ENCODE assay signal across 8 cellular contexts in genomic region chr14:54564799-54565235, GRCh38. TPM values are rescaled to one million over a fixed set of nuclear protein-coding genes. Genes with fewer than 3 reads are reported as not detected.
A peak's percentile ranks its signal among the peaks of the same experiment; 100 is the strongest.
DNase-seq lines count a peak whose midpoint lies in the region; ATAC-seq and TF ChIP-seq lines count a peak whose summit lies in the region.

No MANE protein-coding gene starts in this region.

- H3K4me3 Mint-ChIP-seq in CD4-positive, alpha-beta T cell: peak overlapping the region; percentile 95

- H3K9ac ChIP-seq in endocrine pancreas (ENCODE audit: control insufficient read depth, insufficient read depth, low read length): peak overlapping the region; percentile 55

- intact Hi-C loops in CD4-positive, alpha-beta T cell (cut with DNase I, micrococcal nuclease): loop anchor here (1.0 to 10.0 kb wide), 12 partner anchors 53 to 600 kb away; partner anchors contain the start of genes GCH1 (in 2 of the 2), CDKN3 (in 1 of the 2) and GMFB (in 1 of the 2)
- intact Hi-C loops in mucosa of descending colon (cut with DNase I, micrococcal nuclease): loop anchor here (1.0 to 10.0 kb wide), 3 partner anchors 127 to 209 kb away; no protein-coding TSS in a partner anchor

- H3K27me3 Mint-ChIP-seq in CD4-positive, alpha-beta T cell: peaks cover 21% of the 10 kb centered on the region

- no peaks in the 10 kb centered on the region for H3K9me3 ChIP-seq in CD4-positive, alpha-beta T cell (ENCODE audit: control insufficient read depth, low read length)
- H3K9me3 ChIP-seq in HAP-1 (no peaks in the 10 kb centered on the region), RWPE2 (ENCODE audit: severe bottlenecking) (no peaks in the 10 kb centered on the region), endocrine pancreas (ENCODE audit: control insufficient read depth, low read length) (no peaks in the 10 kb centered on the region), mucosa of descending colon (no peaks in the 10 kb centered on the region)

- CTCF ChIA-PET in CD4-positive, alpha-beta T cell (lab: Charles Lee): interaction anchor here (1.0 to 8.9 kb wide), 5 partner anchors 26 to 209 kb away, joined by 3 to 104 read pairs (median 5); no protein-coding TSS in a partner anchor

- H3K4me1 ChIP-seq in HAP-1 (peaks cover 12% of the 10 kb centered on the region), RWPE2 (ENCODE audit: insufficient read depth, poor library complexity, severe bottlenecking) (peaks cover 17% of the 10 kb centered on the region), endocrine pancreas (ENCODE audit: control insufficient read depth, insufficient read depth, low read length) (no peaks in the 10 kb centered on the region), mucosa of descending colon (ENCODE audit: low read depth) (peaks cover 14% of the 10 kb centered on the region)

- ATAC-seq in CD4-positive, alpha-beta T cell (ENCODE audit: poor library complexity): peak; percentile 3
- ATAC-seq in RWPE2 (ENCODE audit: low read depth) (peak; percentile 20), mucosa of descending colon (no peak), HG03571 (IDR thresholded peaks at IDR 0.05; ENCODE audit: unreplicated experiment) (no peak)

- TF ChIP-seq CTCF in CD4-positive, alpha-beta T cell (IDR thresholded peaks at IDR 0.05): no peak
- TF ChIP-seq CTCF in RWPE2 (IDR thresholded peaks at IDR 0.05; ENCODE audit: poor library complexity, severe bottlenecking) (no peak), mucosa of descending colon (IDR thresholded peaks at IDR 0.05) (no peak)

- peak overlapping the region; percentile 62 for H3K27ac ChIP-seq in CD4-positive, alpha-beta T cell (ENCODE audit: low read depth, low read length)
- peak overlapping the region; percentile 89 for H3K27ac ChIP-seq in RWPE2 (ENCODE audit: poor library complexity, severe bottlenecking)

- no peaks in the 10 kb centered on the region for H3K36me3 ChIP-seq in HAP-1 (replicated peaks)
- H3K36me3 ChIP-seq in RWPE2 (ENCODE audit: low read depth): peaks cover 3% of the 10 kb centered on the region; the same call in 1 of the 2 replicates
- no peaks in the 10 kb centered on the region for H3K36me3 ChIP-seq in endocrine pancreas (ENCODE audit: control insufficient read depth, insufficient read depth, low read length)
- no peaks in the 10 kb centered on the region for H3K36me3 ChIP-seq in mucosa of descending colon (ENCODE audit: low read depth)

- peak overlapping the region; percentile 69 for H3K4me3 ChIP-seq in HAP-1
- peak overlapping the region; percentile 88 for H3K4me3 ChIP-seq in RWPE2 (ENCODE audit: severe bottlenecking)
- H3K4me3 ChIP-seq in endocrine pancreas (ENCODE audit: control insufficient read depth, insufficient read depth, low read length): peak overlapping the region; percentile 98
- H3K4me3 ChIP-seq in mucosa of descending colon: peak overlapping the region; percentile 47

- POLR2A ChIA-PET in CD4-positive, alpha-beta T cell (lab: Charles Lee): interaction anchor here (0.8 to 4.0 kb wide), 4 partner anchors 63 to 487 kb away, joined by 3 to 42 read pairs (median 14); partner anchors contain the start of gene MAPK1IP1L

- DNase-seq in CD4-positive, alpha-beta T cell: no peak
- DNase-seq in HAP-1 (ENCODE audit: low spot score in 2 of 2): peak in 1 of 2 experiments; percentile 40
- no peak for DNase-seq in RWPE2 (ENCODE audit: low spot score)
- no peak for DNase-seq in mucosa of descending colon
- peak; percentile 74 for DNase-seq in ureter (ENCODE audit: low spot score)
- no peak for DNase-seq in SHP77 (lab: John Stamatoyannopoulos, UW)

- in situ Hi-C loops in HAP-1 (cut with MboI; ENCODE audit: low sequenced_read_pairs): loop anchor here (5.0 to 10.0 kb wide), 2 partner anchors 127 to 210 kb away; no protein-coding TSS in a partner anchor

- peaks cover 3% of the 10 kb centered on the region for H3K36me3 Mint-ChIP-seq in CD4-positive, alpha-beta T cell (ENCODE audit: low read depth)

- H3K4me1 Mint-ChIP-seq in CD4-positive, alpha-beta T cell (ENCODE audit: low read depth): peaks cover 15% of the 10 kb centered on the region

- peaks cover 7% of the 10 kb centered on the region for H3K27me3 ChIP-seq in CD4-positive, alpha-beta T cell (ENCODE audit: control insufficient read depth, insufficient read depth, low read length)
- no peaks in the 10 kb centered on the region for H3K27me3 ChIP-seq in HAP-1 (ENCODE audit: low read depth)
- H3K27me3 ChIP-seq in RWPE2 (ENCODE audit: insufficient read depth, poor library complexity, severe bottlenecking): no peaks in the 10 kb centered on the region
- H3K27me3 ChIP-seq in endocrine pancreas (ENCODE audit: control insufficient read depth, insufficient read depth, low read length): no peaks in the 10 kb centered on the region

- H3K9me3 Mint-ChIP-seq in CD4-positive, alpha-beta T cell: no peaks in the 10 kb centered on the region

- H3K27ac Mint-ChIP-seq in CD4-positive, alpha-beta T cell: peak overlapping the region; percentile 91

RNA-seq across cellular contexts. Expression of gene SAMD4A, which starts 2.1 kb away (rescaled TPM):
- 1 to 10 TPM; 1.9 to 2.3 TPM for total RNA-seq in CD4-positive, alpha-beta T cell
- total RNA-seq in mucosa of descending colon: 10 to 100 TPM; 14.7 to 82.1 (median 16.5) TPM
- total RNA-seq in ureter: 56.6 TPM

RNA-seq across cellular contexts. Expression of gene CGRRF1, which starts 55.1 kb away (rescaled TPM):
- 10 to 100 TPM; 34.5 to 42.8 TPM for total RNA-seq in CD4-positive, alpha-beta T cell
- 10 to 100 TPM; 17.0 to 25.2 (median 22.5) TPM for total RNA-seq in mucosa of descending colon
- total RNA-seq in ureter: 17.2 TPM

Comparison
In these comparisons a context has a peak if more than half of its experiments do, and no peak if none do; other contexts are left out.
1. ATAC-seq: peak in CD4-positive, alpha-beta T cell (single experiment) and RWPE2 (single experiment); none in mucosa of descending colon (single experiment) and HG03571 (single experiment).
2. H3K4me3 ChIP-seq: peak in every context shown above with its lines; median percentile 98 in endocrine pancreas; 88 in RWPE2; 69 in HAP-1; 47 in mucosa of descending colon.
3. RNA of gene SAMD4A, which starts 2.1 kb away (total RNA-seq): 56.6 TPM in ureter (single experiment) and 14.7 to 82.1 TPM in mucosa of descending colon; 1.9 to 2.3 TPM in CD4-positive, alpha-beta T cell; every median in the first group is over 4 times any median in the second.